ENCODE assay signal across 1 cellular context in the genomic region with DNA sequence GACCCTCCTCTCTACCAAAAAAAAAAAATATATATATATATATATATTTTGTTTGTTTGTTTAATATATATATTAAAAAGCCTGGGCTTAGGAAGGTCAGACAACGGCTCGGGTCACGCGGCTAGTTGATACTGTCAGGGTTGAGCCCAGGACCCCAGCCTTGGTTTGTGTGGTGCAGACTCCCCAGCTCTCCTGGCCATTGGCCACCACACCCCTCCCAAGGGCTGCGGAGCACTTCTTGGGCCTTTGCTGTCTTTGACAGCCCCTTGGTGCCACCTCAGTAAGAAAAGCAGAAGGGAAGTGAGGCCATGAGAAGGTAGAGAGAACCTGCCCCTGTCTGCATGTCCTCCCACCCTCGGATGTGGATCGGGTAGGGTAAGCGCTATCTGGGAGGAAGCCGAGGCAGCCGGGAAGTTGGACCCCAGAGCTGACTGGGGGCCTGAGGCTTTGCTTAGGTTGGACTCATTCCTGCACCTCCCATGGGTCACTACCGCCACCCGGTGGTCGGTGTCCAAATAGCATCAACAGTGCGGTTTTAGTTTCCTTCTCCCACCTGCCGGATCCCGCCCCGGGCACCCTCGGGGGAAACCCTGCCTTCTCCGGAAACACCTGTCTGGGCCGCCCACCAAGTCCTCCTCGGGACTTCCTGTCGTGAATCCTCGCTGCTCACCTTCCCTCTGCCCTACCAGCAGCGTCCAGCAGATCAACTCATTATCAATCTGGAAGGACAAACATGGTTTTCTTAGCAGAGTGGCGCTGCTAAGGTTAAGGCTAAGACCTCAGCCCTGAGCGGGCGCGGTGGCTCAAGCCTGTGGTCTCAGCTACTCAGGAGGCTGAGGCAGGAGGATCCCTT.
A peak's percentile ranks its signal among the peaks of the same experiment; 100 is the strongest.
TF ChIP-seq lines count a peak whose summit lies in the region.

No MANE protein-coding gene starts in this region.

TF ChIP-seq in A549, 52 proteins besides CTCF, POLR2A, EP300 and RAD21 (continued from another document):
- TF ChIP-seq ZFP36 (IDR thresholded peaks at IDR 0.05; ENCODE audit: borderline replicate concordance, partially characterized antibody) (no peak), MAX (IDR thresholded peaks at IDR 0.05) (0 out of 2 replicates have a peak, but pooled peaks have one; percentile 13)
- TF ChIP-seq, protein P1, sequence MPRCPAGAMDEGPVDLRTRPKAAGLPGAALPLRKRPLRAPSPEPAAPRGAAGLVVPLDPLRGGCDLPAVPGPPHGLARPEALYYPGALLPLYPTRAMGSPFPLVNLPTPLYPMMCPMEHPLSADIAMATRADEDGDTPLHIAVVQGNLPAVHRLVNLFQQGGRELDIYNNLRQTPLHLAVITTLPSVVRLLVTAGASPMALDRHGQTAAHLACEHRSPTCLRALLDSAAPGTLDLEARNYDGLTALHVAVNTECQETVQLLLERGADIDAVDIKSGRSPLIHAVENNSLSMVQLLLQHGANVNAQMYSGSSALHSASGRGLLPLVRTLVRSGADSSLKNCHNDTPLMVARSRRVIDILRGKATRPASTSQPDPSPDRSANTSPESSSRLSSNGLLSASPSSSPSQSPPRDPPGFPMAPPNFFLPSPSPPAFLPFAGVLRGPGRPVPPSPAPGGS (IDR thresholded peaks at IDR 0.05), result no peak
TF ChIP-seq in A549: peak in this region for 3.
